Comparison of ENCODE assay signal across 19 cellular contexts in genomic region chr1:32736812-32737791, GRCh38. TPM values are rescaled to one million over a fixed set of nuclear protein-coding genes. Genes with fewer than 3 reads are reported as not detected.
DNase-seq lines count a peak whose midpoint lies in the region; ATAC-seq and TF ChIP-seq lines count a peak whose summit lies in the region.
"Had no signal": no experiment of that assay in that cellular context is flagged by ENCODE, and none has a peak within 500 bp of the region (broad histone marks: within the 10 kb centered on the region; RNA-seq: fewer than 3 reads in every experiment).

No MANE protein-coding gene starts in this region.

- H3K4me3 ChIP-seq in duodenal mucosa (ENCODE audit: low read depth in 1 of 2, low read length in 2 of 2) (no peak overlapping the region), stomach (no peak overlapping the region)
- H3K4me3 ChIP-seq: upper lobe of left lung had no signal

- H3K9me3 ChIP-seq in duodenal mucosa (ENCODE audit: control insufficient read depth in 1 of 2, low read length in 2 of 2) (no peaks in the 10 kb centered on the region), stomach (no peaks in the 10 kb centered on the region)
- H3K9me3 ChIP-seq: upper lobe of left lung had no signal

- ATAC-seq in left colon (peak; percentile 84), GM18519 (IDR thresholded peaks at IDR 0.05; ENCODE audit: low FRiP score, unreplicated experiment) (no peak)
- ATAC-seq: right cardiac atrium, SK-N-SH treated with all-trans-retinoic acid at 6 μM for 48 hours had no signal

- DNase-seq in HuH-7 (ENCODE audit: low spot score) (peak; percentile 81), left colon (peak; percentile 75 to 89), stomach (peak; percentile 66), activated gamma-delta T cell (lab: John Stamatoyannopoulos, UW) (no peak)
- no peak for DNase-seq in stimulated activated CD4-positive, alpha-beta T cell treated with anti-CD3 and anti-CD28 coated beads, Interleukin-4, amount 100 ng/mL, for 4 hours
- DNase-seq: activated CD4-positive, alpha-beta memory T cell treated with anti-CD3 and anti-CD28 coated beads for 36 hours; CD4-positive, CD25-positive, alpha-beta regulatory T cell; cortex of kidney; EL; naive B cell; NCI-H1436; NCI-H446; OCI-M1; right cardiac atrium; stimulated activated CD4-positive, alpha-beta T cell treated with anti-CD3 and anti-CD28 coated beads, Interleukin-4, amount 100 ng/mL, for 24 hours; upper lobe of left lung had no signal

- H3K27ac ChIP-seq in duodenal mucosa (ENCODE audit: low read depth, low read length) (peak overlapping the region; percentile 64), stomach (peak overlapping the region; percentile 40 to 74 (median 65))
- H3K27ac ChIP-seq: upper lobe of left lung had no signal

- 65 to 80% (median 74%) methylated on average over 6 to 7 of the region's 7 CpGs for WGBS in stomach, 5 donors

- intact Hi-C loops in left colon (cut with DNase I, micrococcal nuclease) (no loop called here), stomach (cut with DNase I; ENCODE audit: low total_unique reads) (no loop called here)

- no peak for TF ChIP-seq EP300 in stomach (IDR thresholded peaks at IDR 0.05)

- H3K4me1 ChIP-seq in duodenal mucosa (ENCODE audit: control insufficient read depth in 1 of 2, insufficient read depth in 2 of 2, low read length in 2 of 2), result peaks cover 22 to 28% of the 10 kb centered on the region in 2 donors
- peaks cover 18 to 24% (median 22%) of the 10 kb centered on the region in 4 donors for H3K4me1 ChIP-seq in stomach

- no peak for TF ChIP-seq CTCF in stomach (IDR thresholded peaks at IDR 0.05)

- H3K27me3 ChIP-seq in duodenal mucosa (ENCODE audit: control insufficient read depth in 1 of 2, insufficient read depth in 2 of 2, low read length in 2 of 2) (no peaks in the 10 kb centered on the region), stomach (peaks cover 0 to 2% (median 0%) of the 10 kb centered on the region in 3 donors)
- H3K27me3 ChIP-seq: upper lobe of left lung had no signal

- TF ChIP-seq POLR2A in stomach (IDR thresholded peaks at IDR 0.05), result no peak

- H3K36me3 ChIP-seq in duodenal mucosa (ENCODE audit: control insufficient read depth in 1 of 2, insufficient read depth in 2 of 2, low read length in 2 of 2), result no peaks in the 10 kb centered on the region
- H3K36me3 ChIP-seq in stomach, result no peaks in the 10 kb centered on the region
- H3K36me3 ChIP-seq: upper lobe of left lung had no signal

- H3K9ac ChIP-seq in duodenal mucosa (ENCODE audit: low read depth in 1 of 2, low read length in 2 of 2), result peak overlapping the region; percentile 37 to 66

RNA-seq across cellular contexts. Expression of gene SYNC, which starts 34.5 kb away (rescaled TPM):
- 10 to 100 TPM; 16.4 to 20.3 TPM for total RNA-seq in left colon
- 10 to 100 TPM; 12.3 to 38.5 (median 22.8) TPM for total RNA-seq in stomach
- 10 to 100 TPM in 1 of 3 donors, 1 to 10 TPM in 2; 5.5 to 11.6 (median 6.0) TPM for polyA plus RNA-seq in stomach
- total RNA-seq: activated CD4-positive, alpha-beta memory T cell treated with anti-CD3 and anti-CD28 coated beads for 36 hours; CD4-positive, CD25-positive, alpha-beta regulatory T cell had no signal
- polyA plus RNA-seq: CD4-positive, CD25-positive, alpha-beta regulatory T cell had no signal

Comparison
In these comparisons a context has a peak if more than half of its experiments do, and no peak if none do; other contexts are left out.
1. DNase-seq: peak in HuH-7 (single experiment), left colon (2 of 2) and stomach (single experiment); none in activated gamma-delta T cell (single experiment) and stimulated activated CD4-positive, alpha-beta T cell treated with anti-CD3 and anti-CD28 coated beads, Interleukin-4, amount 100 ng/mL, for 4 hours (0 of 2).